In genomic region chr16:89476379-89476778, GRCh38 we compare ENCODE assay signal across 11 cellular contexts. TPM values are rescaled to one million over a fixed set of nuclear protein-coding genes. Genes with fewer than 3 reads are reported as not detected.
A peak's percentile ranks its signal among the peaks of the same experiment; 100 is the strongest.
DNase-seq lines count a peak whose midpoint lies in the region; ATAC-seq, FAIRE-seq and TF ChIP-seq lines count a peak whose summit lies in the region.
"Had no signal": no experiment of that assay in that cellular context is flagged by ENCODE, and none has a peak within 500 bp of the region (broad histone marks: within the 10 kb centered on the region; RNA-seq: fewer than 3 reads in every experiment).

No MANE protein-coding gene starts in this region.

- H3K4me1 Mint-ChIP-seq in activated naive CD8-positive, alpha-beta T cell treated with anti-CD3 and anti-CD28 coated beads, Interleukin-2, amount 10 ng/mL, durations not matched to agents 7 days and 5 days = peaks cover 67% of the 10 kb centered on the region

- POLR2A ChIA-PET in activated naive CD8-positive, alpha-beta T cell treated with anti-CD3 and anti-CD28 coated beads, Interleukin-2, amount 10 ng/mL, durations not matched to agents 7 days and 5 days (lab: Charles Lee) = interaction anchor here (0.7 to 1.0 kb wide), 2 partner anchors 9 to 246 kb away, joined by 4 to 5 read pairs; no protein-coding TSS in a partner anchor

- TF ChIP-seq CTCF in pancreas (IDR thresholded peaks at IDR 0.05) = no peak

- FAIRE-seq in pancreas (lab: Jason Lieb, UNC) = no peak

- 40 to 43% methylated on average over 5 of the region's 5 CpGs for WGBS in pancreas, 2 donors

- peaks cover 5 to 53% (median 6%) of the 10 kb centered on the region in 3 donors for H3K4me1 ChIP-seq in pancreas

- no peak overlapping the region for H3K4me3 ChIP-seq in pancreas

- no peaks in the 10 kb centered on the region for H3K36me3 ChIP-seq in pancreas

- peaks cover 27% of the 10 kb centered on the region for H3K36me3 Mint-ChIP-seq in activated naive CD8-positive, alpha-beta T cell treated with anti-CD3 and anti-CD28 coated beads, Interleukin-2, amount 10 ng/mL, durations not matched to agents 7 days and 5 days

- H3K4me3 Mint-ChIP-seq in activated naive CD8-positive, alpha-beta T cell treated with anti-CD3 and anti-CD28 coated beads, Interleukin-2, amount 10 ng/mL, durations not matched to agents 7 days and 5 days = peak overlapping the region; percentile 32
- H3K4me3 Mint-ChIP-seq: dendritic cell treated with granulocyte-macrophage colony-stimulating factor and Interleukin-4, amounts not matched to agents 40 ng/mL and 50 ng/mL, for 4 days had no signal

- H3K27ac ChIP-seq in pancreas = no peak overlapping the region

- ATAC-seq in GM18907 (IDR thresholded peaks at IDR 0.05; ENCODE audit: unreplicated experiment) = peak; percentile 21
- peak; percentile 27 for ATAC-seq in HG02885 (IDR thresholded peaks at IDR 0.05; ENCODE audit: poor library complexity, unreplicated experiment)
- ATAC-seq in activated naive CD8-positive, alpha-beta T cell treated with anti-CD3 and anti-CD28 coated beads, Interleukin-2, amount 10 ng/mL, durations not matched to agents 7 days and 5 days (ENCODE audit: low read depth) = peak; percentile 23
- peak; percentile 45 to 65 (median 60) for ATAC-seq in pancreas
- ATAC-seq in GM21367 (IDR thresholded peaks at IDR 0.05; ENCODE audit: unreplicated experiment) = no peak
- ATAC-seq in GM19351 (IDR thresholded peaks at IDR 0.05; ENCODE audit: unreplicated experiment) = no peak

- H3K9me3 Mint-ChIP-seq in activated naive CD8-positive, alpha-beta T cell treated with anti-CD3 and anti-CD28 coated beads, Interleukin-2, amount 10 ng/mL, durations not matched to agents 7 days and 5 days = no peaks in the 10 kb centered on the region
- H3K9me3 Mint-ChIP-seq: dendritic cell treated with granulocyte-macrophage colony-stimulating factor and Interleukin-4, amounts not matched to agents 40 ng/mL and 50 ng/mL, for 4 days had no signal

- H3K27me3 ChIP-seq in pancreas = no peaks in the 10 kb centered on the region

- peak overlapping the region; percentile 4 for H3K27ac Mint-ChIP-seq in activated naive CD8-positive, alpha-beta T cell treated with anti-CD3 and anti-CD28 coated beads, Interleukin-2, amount 10 ng/mL, durations not matched to agents 7 days and 5 days
- H3K27ac Mint-ChIP-seq: dendritic cell treated with granulocyte-macrophage colony-stimulating factor and Interleukin-4, amounts not matched to agents 40 ng/mL and 50 ng/mL, for 4 days had no signal

- H3K27me3 Mint-ChIP-seq in activated naive CD8-positive, alpha-beta T cell treated with anti-CD3 and anti-CD28 coated beads, Interleukin-2, amount 10 ng/mL, durations not matched to agents 7 days and 5 days = no peaks in the 10 kb centered on the region
- H3K27me3 Mint-ChIP-seq: dendritic cell treated with granulocyte-macrophage colony-stimulating factor and Interleukin-4, amounts not matched to agents 40 ng/mL and 50 ng/mL, for 4 days had no signal

- intact Hi-C loops in pancreas (cut with DNase I) = no loop called here

- no peak for DNase-seq in activated naive CD8-positive, alpha-beta T cell treated with anti-CD3 and anti-CD28 coated beads, Interleukin-2, amount 10 ng/mL, durations not matched to agents 7 days and 5 days
- DNase-seq in pancreas (peak in 1 of 6 donors; percentile 37), amygdala (lab: John Stamatoyannopoulos, UW) (no peak), putamen (ENCODE audit: low spot score) (no peak)
- DNase-seq: NCI-H187; stimulated activated CD4-positive, alpha-beta T cell treated with anti-CD3 and anti-CD28 coated beads, Interleukin-1b, Interleukin-23, amount 100 ng/mL, for 48 hours had no signal

- no peaks in the 10 kb centered on the region for H3K9me3 ChIP-seq in pancreas

RNA-seq across cellular contexts. Expression of gene ANKRD11, which starts 14.0 kb away (rescaled TPM):
- 100 to 1,000 TPM; 213 to 217 TPM for total RNA-seq in activated naive CD8-positive, alpha-beta T cell treated with anti-CD3 and anti-CD28 coated beads, Interleukin-2, amount 10 ng/mL, durations not matched to agents 7 days and 5 days
- total RNA-seq in pancreas = 10 to 100 TPM; 43.9 to 74.0 (median 44.9) TPM
- polyA plus RNA-seq in pancreas = 10 to 100 TPM; 47.0 to 74.0 TPM

RNA-seq across cellular contexts. Expression of gene SPG7, which starts 31.8 kb away (rescaled TPM):
- 100 to 1,000 TPM; 112 to 113 TPM for total RNA-seq in activated naive CD8-positive, alpha-beta T cell treated with anti-CD3 and anti-CD28 coated beads, Interleukin-2, amount 10 ng/mL, durations not matched to agents 7 days and 5 days
- 10 to 100 TPM; 25.7 to 56.2 (median 44.5) TPM for total RNA-seq in pancreas
- polyA plus RNA-seq in pancreas = 100 to 1,000 TPM; 164 to 212 TPM

Comparison
In these comparisons a context has a peak if more than half of its experiments do, and no peak if none do; other contexts are left out.
1. ATAC-seq: peak in GM18907 (single experiment), HG02885 (single experiment), activated naive CD8-positive, alpha-beta T cell treated with anti-CD3 and anti-CD28 coated beads, Interleukin-2, amount 10 ng/mL, durations not matched to agents 7 days and 5 days (single experiment) and pancreas (4 of 4); none in GM21367 (single experiment) and GM19351 (single experiment).